In genomic region chr4:70979445-70980008, GRCh38 we compare ENCODE assay signal across 17 cellular contexts. TPM values are rescaled to one million over a fixed set of nuclear protein-coding genes. Genes with fewer than 3 reads are reported as not detected.
DNase-seq lines count a peak whose midpoint lies in the region; ATAC-seq and TF ChIP-seq lines count a peak whose summit lies in the region.
"Had no signal": no experiment of that assay in that cellular context is flagged by ENCODE, and none has a peak within 500 bp of the region (broad histone marks: within the 10 kb centered on the region; RNA-seq: fewer than 3 reads in every experiment).

No MANE protein-coding gene starts in this region.

- H2BK5ac ChIP-seq in neuronal stem cell (ENCODE audit: low read length), result no peak overlapping the region

- no peak overlapping the region for H2BK120ac ChIP-seq in neuronal stem cell (ENCODE audit: low read depth, low read length)

- no peak overlapping the region for H2AFZ ChIP-seq in neuronal stem cell (ENCODE audit: low read length)
- H2AFZ ChIP-seq: PC-9 had no signal

- H3K27ac ChIP-seq in BLaER1, result no peak overlapping the region
- H3K27ac ChIP-seq in gastroesophageal sphincter, result no peak overlapping the region
- no peak overlapping the region for H3K27ac ChIP-seq in neuronal stem cell (replicated peaks; ENCODE audit: low read length)
- H3K27ac ChIP-seq: A549, epithelial cell of prostate, PC-9, psoas muscle had no signal

- DNase-seq in UCSD-AML1 (lab: John Stamatoyannopoulos, UW; ENCODE audit: unreplicated experiment) (peak; percentile 11), T-helper 1 cell (no peak), AG08396 (ENCODE audit: low spot score) (no peak), neuronal stem cell (ENCODE audit: low spot score) (no peak)
- DNase-seq: activated T-cell treated with anti-CD3 and anti-CD28 coated beads, Interleukin-2, amount 50 U/mL, for 1 hour; DMS79; mucosa of descending colon; PC-9; psoas muscle; stimulated activated CD4-positive, alpha-beta T cell treated with anti-CD3 and anti-CD28 coated beads, Interleukin-4, amount 100 ng/mL, for 24 hours had no signal

- TF ChIP-seq EP300 in gastroesophageal sphincter (IDR thresholded peaks at IDR 0.05), result no peak

- no peak overlapping the region for H4K91ac ChIP-seq in neuronal stem cell (ENCODE audit: low read depth, low read length, poor library complexity)

- peaks cover 34% of the 10 kb centered on the region; the same call in 1 of the 2 replicates for H3K36me3 ChIP-seq in BLaER1
- H3K36me3 ChIP-seq in gastroesophageal sphincter, result peaks cover 0 to 17% of the 10 kb centered on the region in 2 donors
- peaks cover 6 to 86% of the 10 kb centered on the region in 2 donors for H3K36me3 ChIP-seq in neuronal stem cell (replicated peaks in 1 of 2; ENCODE audit: control insufficient read depth in 2 of 2, insufficient read depth in 2 of 2, low read length in 2 of 2)

- no peaks in the 10 kb centered on the region for H3K9me3 ChIP-seq in BLaER1
- H3K9me3 ChIP-seq in gastroesophageal sphincter, result no peaks in the 10 kb centered on the region
- no peaks in the 10 kb centered on the region for H3K9me3 ChIP-seq in neuronal stem cell (replicated peaks in 1 of 2; ENCODE audit: control insufficient read depth in 2 of 2, insufficient read depth in 1 of 2, low read depth in 1 of 2, low read length in 2 of 2)
- H3K9me3 ChIP-seq: A549, mucosa of descending colon, psoas muscle had no signal

- TF ChIP-seq POLR2A in gastroesophageal sphincter (IDR thresholded peaks at IDR 0.05), result no peak

- H3K18ac ChIP-seq in neuronal stem cell (ENCODE audit: low read length), result no peak overlapping the region

- H3K4ac ChIP-seq in neuronal stem cell (ENCODE audit: low read length), result no peak overlapping the region

- no peak overlapping the region for H3K9ac ChIP-seq in BLaER1
- no peak overlapping the region for H3K9ac ChIP-seq in neuronal stem cell (ENCODE audit: low read depth, low read length, poor library complexity)

- 79 to 83% methylated on average over 1 of the region's 1 CpG for WGBS in gastroesophageal sphincter (ENCODE audit: low coverage in 1 of 2), 2 donors
- no CpG with 5 or more reads among the region's 1 CpG for whole genome bisulfite sequencing in neuronal stem cell (ENCODE audit: extremely low coverage in 2 of 2, insufficient read length in 2 of 2, insufficient replicate concordance in 1 of 2), 2 donors

- no peak overlapping the region for H2AK5ac ChIP-seq in neuronal stem cell (ENCODE audit: low read depth, low read length)

- H2BK15ac ChIP-seq in neuronal stem cell (ENCODE audit: low read length), result no peak overlapping the region

- H3K4me2 ChIP-seq in BLaER1 (peak overlapping the region; percentile 29), neuronal stem cell (ENCODE audit: insufficient read depth, low read length, poor library complexity, severe bottlenecking) (no peak overlapping the region)
- H3K4me2 ChIP-seq: A549, PC-9 had no signal

- no peak overlapping the region for H3K23ac ChIP-seq in neuronal stem cell (ENCODE audit: low read depth, low read length, poor library complexity)

- H3K4me3 ChIP-seq in BLaER1 (no peak overlapping the region), gastroesophageal sphincter (no peak overlapping the region), neuronal stem cell (ENCODE audit: low read length in 2 of 2) (no peak overlapping the region)
- H3K4me3 ChIP-seq: A549, mucosa of descending colon, PC-9, psoas muscle had no signal

- no peak for TF ChIP-seq CTCF in gastroesophageal sphincter (IDR thresholded peaks at IDR 0.05)

- H3K4me1 ChIP-seq in BLaER1, result peaks cover 12% of the 10 kb centered on the region
- H3K4me1 ChIP-seq in gastroesophageal sphincter, result no peaks in the 10 kb centered on the region
- no peaks in the 10 kb centered on the region for H3K4me1 ChIP-seq in neuronal stem cell (ENCODE audit: control insufficient read depth in 2 of 2, insufficient read depth in 1 of 2, low read depth in 1 of 2, low read length in 2 of 2)
- H3K4me1 ChIP-seq: A549, psoas muscle had no signal

- ATAC-seq in GM19395 (IDR thresholded peaks at IDR 0.05; ENCODE audit: unreplicated experiment) (peak; percentile 84), HG03571 (IDR thresholded peaks at IDR 0.05; ENCODE audit: unreplicated experiment) (peak; percentile 58), gastroesophageal sphincter (no peak)
- ATAC-seq: A549, mucosa of descending colon, psoas muscle, WTC11 had no signal

- no peak overlapping the region for H4K8ac ChIP-seq in neuronal stem cell (ENCODE audit: low read depth, low read length)

- no peak overlapping the region for H2BK12ac ChIP-seq in neuronal stem cell (ENCODE audit: low read length)

- no peak overlapping the region for H3K14ac ChIP-seq in neuronal stem cell (ENCODE audit: low read length)

- no peaks in the 10 kb centered on the region for H4K20me1 ChIP-seq in BLaER1

- H3K79me1 ChIP-seq in neuronal stem cell (ENCODE audit: low read depth, low read length), result no peaks in the 10 kb centered on the region

- H3K27me3 ChIP-seq in BLaER1 (no peaks in the 10 kb centered on the region), gastroesophageal sphincter (no peaks in the 10 kb centered on the region), neuronal stem cell (ENCODE audit: control insufficient read depth in 3 of 3, insufficient read depth in 3 of 3, low read depth in 1 of 3, low read length in 3 of 3) (no peaks in the 10 kb centered on the region)

RNA-seq across cellular contexts. Expression of gene DCK, which starts 13.9 kb away (rescaled TPM):
- total RNA-seq in gastroesophageal sphincter, result 10 to 100 TPM; 13.2 to 24.9 (median 21.7) TPM
- polyA plus RNA-seq in neuronal stem cell (2013, experiment 1 of 2), result 18.1 TPM
- 18.0 TPM for polyA plus RNA-seq in neuronal stem cell (2013, experiment 2 of 2)
